21 cellular contexts compared by ENCODE assay signal in genomic region chr7:4099651-4100050, GRCh38.
DNase-seq lines count a peak whose midpoint lies in the region; FAIRE-seq and TF ChIP-seq lines count a peak whose summit lies in the region.
"Had no signal": no experiment of that assay in that cellular context is flagged by ENCODE, and none has a peak within 500 bp of the region (broad histone marks: within the 10 kb centered on the region; RNA-seq: fewer than 3 reads in every experiment).

No MANE protein-coding gene starts in this region.

- H3K79me1 ChIP-seq in H1 (ENCODE audit: low read depth, low read length): no peaks in the 10 kb centered on the region

- no peak overlapping the region for H2BK5ac ChIP-seq in H1 (ENCODE audit: low read depth, low read length)

- H4K8ac ChIP-seq in H1 (ENCODE audit: extremely low read depth, insufficient read depth, low read length): peak overlapping the region; percentile 41; the same call in 1 of the 2 replicates

- DNase-seq in D341Med (ENCODE audit: low spot score) (peak; percentile 12), H1 (ENCODE audit: low read depth in 1 of 2, low spot score in 2 of 2) (no peak), spleen (peak; percentile 68), urothelium cell line (ENCODE audit: low spot score) (no peak), dedifferentiated amniotic fluid mesenchymal stem cell (ENCODE audit: extremely low spot score) (no peak), germinal center (ENCODE audit: low spot score) (no peak)
- no peak for DNase-seq in activated effector memory CD4-positive, alpha-beta T cell treated with Interleukin-2 at 50 U/mL for 16 hours
- DNase-seq: ACHN; BE2C; Calu3; CD8-positive, alpha-beta T cell; DMS 273 treated with DMSO at 0.1 percent for 48 hours; GM23248; HFFc6; KBM-7 had no signal

- no peaks in the 10 kb centered on the region for H4K20me1 ChIP-seq in H1 (replicated peaks in 1 of 2; ENCODE audit: control insufficient read depth in 1 of 2, insufficient read depth in 2 of 2, low read length in 2 of 2)

- H3K9me3 ChIP-seq in H1 (ENCODE audit: insufficient read depth in 2 of 2, low read depth in 1 of 2, low read length in 1 of 2): no peaks in the 10 kb centered on the region
- peaks cover 0 to 4% (median 0%) of the 10 kb centered on the region in 8 donors for H3K9me3 ChIP-seq in spleen
- H3K9me3 ChIP-seq: BE2C had no signal

- no peak for TF ChIP-seq EP300 in H1 (IDR thresholded peaks at IDR 0.05; ENCODE audit: borderline replicate concordance in 1 of 2, low read depth in 2 of 2, low read length in 2 of 2)

- CTCF ChIA-PET in H1 (lab: Charles Lee; ENCODE audit: partially characterized antibody): no interaction called here

- no peak overlapping the region for H2AFZ ChIP-seq in H1 (ENCODE audit: low read length)
- H2AFZ ChIP-seq: GM23248 had no signal

- H3K4ac ChIP-seq in H1 (replicated peaks; ENCODE audit: insufficient read length, low read depth, low read length): no peak overlapping the region

- H3K79me2 ChIP-seq in H1 (ENCODE audit: control insufficient read depth in 1 of 2, insufficient read depth in 2 of 2, low read length in 2 of 2): no peaks in the 10 kb centered on the region

- H2BK20ac ChIP-seq in H1 (ENCODE audit: low read length): no peak overlapping the region

- no peak overlapping the region for H4K91ac ChIP-seq in H1 (replicated peaks; ENCODE audit: insufficient read length, low read length)

- POLR2A ChIA-PET in H1 (lab: Charles Lee; ENCODE audit: partially characterized antibody): no interaction called here

- no peak overlapping the region for H3K18ac ChIP-seq in H1 (ENCODE audit: extremely low read depth, low read length)

- WGBS in H1 (ENCODE audit: extremely low coverage in 1 of 2, insufficient coverage in 1 of 2, insufficient read length in 1 of 2, insufficient replicate concordance in 2 of 2, low coverage in 1 of 2, low lambda C conversion rate in 2 of 2, missing lambda C conversion rate in 1 of 2), 2 experiments: 94% methylated on average over 11 of the region's 14 CpGs; no CpG with 5 or more reads in 1 of the 2 experiments
- WGBS in spleen, 5 donors: 90 to 100% (median 93%) methylated on average over 4 to 14 of the region's 14 CpGs

- H3K23me2 ChIP-seq in H1 (ENCODE audit: low read depth, low read length): no peaks in the 10 kb centered on the region

- FAIRE-seq in H1 (lab: Jason Lieb, UNC): no peak
- peak; percentile 75 for FAIRE-seq in urothelium cell line (lab: Jason Lieb, UNC)
- FAIRE-seq: A204.1, G401.6, GM12891, GM19239, H54, HepG2 had no signal

- H4K5ac ChIP-seq in H1 (ENCODE audit: insufficient read length, low read depth, low read length): no peak overlapping the region

- no peak overlapping the region for H2BK120ac ChIP-seq in H1 (replicated peaks; ENCODE audit: low read depth, low read length)

- H3K23ac ChIP-seq in H1 (ENCODE audit: insufficient read length): no peak overlapping the region

- no peak overlapping the region for H3K4me3 ChIP-seq in H1 (ENCODE audit: extremely low read depth in 1 of 4, insufficient read depth in 2 of 4, low read depth in 3 of 4, low read length in 4 of 4)
- H3K4me3 ChIP-seq in spleen: no peak overlapping the region
- H3K4me3 ChIP-seq: GM23248 had no signal

- H3K56ac ChIP-seq in H1 (replicated peaks; ENCODE audit: insufficient read length, low read depth, low read length): no peak overlapping the region

- intact Hi-C loops in spleen (cut with DNase I; ENCODE audit: low total_unique reads): no loop called here

- H3K27ac ChIP-seq in H1 (ENCODE audit: low read depth, low read length) (no peak overlapping the region), spleen (peak overlapping the region in 1 of 8 donors; percentile 51)
- H3K27ac ChIP-seq: GM23248 had no signal

- no peak for TF ChIP-seq RAD21 in H1 (IDR thresholded peaks at IDR 0.05 in 1 of 2, conservative IDR thresholded peaks at IDR 0.05 in 1 of 2; ENCODE audit: low read depth in 2 of 2, low read length in 2 of 2)

- TF ChIP-seq CTCF in H1 (IDR thresholded peaks at IDR 0.05; ENCODE audit: control extremely low read depth in 1 of 3, insufficient read depth in 1 of 3, low read depth in 1 of 3, low read length in 3 of 3) (no peak), spleen (IDR thresholded peaks at IDR 0.05 in 8 of 11, conservative IDR thresholded peaks at IDR 0.05 in 3 of 11) (no peak)

- H3K36me3 ChIP-seq in H1 (ENCODE audit: control insufficient read depth in 2 of 4, insufficient read depth in 4 of 4, low read length in 3 of 4): no peaks in the 10 kb centered on the region
- no peaks in the 10 kb centered on the region for H3K36me3 ChIP-seq in spleen
- H3K36me3 ChIP-seq: BE2C had no signal

- TF ChIP-seq POLR2A in H1 (IDR thresholded peaks at IDR 0.05; ENCODE audit: control extremely low read depth in 1 of 2, low read depth in 2 of 2, low read length in 2 of 2) (no peak), spleen (IDR thresholded peaks at IDR 0.05) (no peak)

- H2BK15ac ChIP-seq in H1 (ENCODE audit: low read length): no peak overlapping the region

- no peak overlapping the region for H3K4me2 ChIP-seq in H1 (ENCODE audit: insufficient read depth in 1 of 2, low read depth in 2 of 2, low read length in 2 of 2)

- no peaks in the 10 kb centered on the region for H3K27me3 ChIP-seq in H1 (replicated peaks in 1 of 4; ENCODE audit: control insufficient read depth in 3 of 4, extremely low read depth in 1 of 4, insufficient read depth in 3 of 4, low read length in 3 of 4)
- H3K27me3 ChIP-seq in spleen (replicated peaks in 1 of 7): no peaks in the 10 kb centered on the region
- H3K27me3 ChIP-seq: BE2C had no signal

- no peak overlapping the region for H2AK5ac ChIP-seq in H1 (ENCODE audit: low read depth, low read length)

- no peak overlapping the region for H3K14ac ChIP-seq in H1 (ENCODE audit: insufficient read length)

- H3K9ac ChIP-seq in H1 (replicated peaks in 1 of 4; ENCODE audit: extremely low read depth in 1 of 4, low read depth in 3 of 4, low read length in 3 of 4): no peak overlapping the region
- H3K9ac ChIP-seq: GM23248 had no signal

- H2BK12ac ChIP-seq in H1 (ENCODE audit: low read depth, low read length): no peak overlapping the region

- H3K4me1 ChIP-seq in H1 (replicated peaks in 1 of 4; ENCODE audit: control insufficient read depth in 3 of 4, insufficient read depth in 4 of 4, low read length in 3 of 4): peaks cover 0 to 4% (median 0%) of the 10 kb centered on the region in 4 experiments; a peak in 1 of 7 replicates
- H3K4me1 ChIP-seq in spleen: peaks cover 0 to 12% (median 0%) of the 10 kb centered on the region in 6 donors
- H3K4me1 ChIP-seq: BE2C had no signal

TF ChIP-seq in H1, 55 proteins besides CTCF, POLR2A, EP300 and RAD21:
- no peak for TF ChIP-seq TAF1 (IDR thresholded peaks at IDR 0.05; ENCODE audit: low read depth, low read length)
- no peak for TF ChIP-seq MAX (IDR thresholded peaks at IDR 0.05)
- no peak for TF ChIP-seq CEBPB (IDR thresholded peaks at IDR 0.05; ENCODE audit: low read depth, low read length)
- no peak for TF ChIP-seq POU5F1 (IDR thresholded peaks at IDR 0.05; ENCODE audit: low read depth, low read length)
- no peak for TF ChIP-seq NANOG (IDR thresholded peaks at IDR 0.05; ENCODE audit: insufficient read depth, low read depth, low read length, poor library complexity, severe bottlenecking)
- no peak for TF ChIP-seq RNF2 (IDR thresholded peaks at IDR 0.05; ENCODE audit: borderline replicate concordance, low read depth, low read length, missing control alignments, poor library complexity, severe bottlenecking)

Comparison
In these comparisons a context has a peak if more than half of its experiments do, and no peak if none do; other contexts are left out.
1. DNase-seq: peak in D341Med (single experiment) and spleen (single experiment); none in H1 (0 of 2), urothelium cell line (single experiment), dedifferentiated amniotic fluid mesenchymal stem cell (single experiment), germinal center (single experiment) and activated effector memory CD4-positive, alpha-beta T cell treated with Interleukin-2 at 50 U/mL for 16 hours (single experiment).